11 cellular contexts compared by ENCODE assay signal in genomic region chr19:40411125-40411842, GRCh38. TPM values are rescaled to one million over a fixed set of nuclear protein-coding genes. Genes with fewer than 3 reads are reported as not detected.
DNase-seq lines count a peak whose midpoint lies in the region; ATAC-seq lines count a peak whose summit lies in the region.
"Had no signal": no experiment of that assay in that cellular context is flagged by ENCODE, and none has a peak within 500 bp of the region (broad histone marks: within the 10 kb centered on the region; RNA-seq: fewer than 3 reads in every experiment).

No MANE protein-coding gene starts in this region.

- H3K9ac ChIP-seq in trophoblast cell (ENCODE audit: low read length): no peak overlapping the region

- peak overlapping the region; percentile 28 for H2AK5ac ChIP-seq in trophoblast cell (ENCODE audit: low read length)

- no peak overlapping the region for H3K27ac ChIP-seq in trophoblast cell (ENCODE audit: low read depth, low read length)
- H3K27ac ChIP-seq: epithelial cell of prostate had no signal

- no peak overlapping the region for H2BK5ac ChIP-seq in trophoblast cell (ENCODE audit: low read depth, low read length, poor library complexity)

- H3K36me3 ChIP-seq in H7 (replicated peaks; ENCODE audit: control insufficient read depth, insufficient read depth, low read length): no peaks in the 10 kb centered on the region
- no peaks in the 10 kb centered on the region for H3K36me3 ChIP-seq in trophoblast cell (ENCODE audit: control insufficient read depth in 1 of 2, insufficient read depth in 2 of 2, low read length in 2 of 2)
- H3K36me3 ChIP-seq: sigmoid colon had no signal

- H4K8ac ChIP-seq in trophoblast cell (ENCODE audit: low read depth, low read length): no peak overlapping the region

- H3K4me2 ChIP-seq in trophoblast cell (ENCODE audit: low read length): no peak overlapping the region

- peaks cover 3 to 7% of the 10 kb centered on the region in 2 experiments for H3K4me1 ChIP-seq in trophoblast cell (ENCODE audit: control insufficient read depth in 1 of 2, insufficient read depth in 2 of 2, low read length in 2 of 2)

- ATAC-seq in esophagus mucosa: peak; percentile 25

- no peak overlapping the region for H3K4ac ChIP-seq in trophoblast cell (ENCODE audit: low read depth, low read length)

- H4K91ac ChIP-seq in trophoblast cell (ENCODE audit: low read depth, low read length): no peak overlapping the region

- no peak overlapping the region for H3K14ac ChIP-seq in trophoblast cell (ENCODE audit: low read length)

- no peak overlapping the region for H2AFZ ChIP-seq in trophoblast cell (ENCODE audit: insufficient read depth, low read length, poor library complexity)

- WGBS in trophoblast cell (ENCODE audit: extremely low coverage, insufficient coverage, insufficient read length): no CpG with 5 or more reads among the region's 16 CpGs

- DNase-seq in H7: peak; percentile 50
- DNase-seq in trophoblast cell: no peak
- no peak for DNase-seq in activated T-cell treated with anti-CD3 and anti-CD28 coated beads, Interleukin-2, amount 50 U/mL, for 1 hour
- DNase-seq in ureter (ENCODE audit: low spot score): no peak
- no peak for DNase-seq in OCI-M2 (lab: John Stamatoyannopoulos, UW; ENCODE audit: unreplicated experiment)
- DNase-seq: activated CD4-positive, alpha-beta T cell treated with anti-CD3 and anti-CD28 coated beads for 48 hours; kidney glomerular epithelial cell; OCI-M1; sigmoid colon had no signal

- H4K12ac ChIP-seq in trophoblast cell (ENCODE audit: low read depth, low read length): no peak overlapping the region

- no peaks in the 10 kb centered on the region for H3K27me3 ChIP-seq in H7 (ENCODE audit: control insufficient read depth, insufficient read depth, low read length)
- H3K27me3 ChIP-seq in trophoblast cell (ENCODE audit: insufficient read depth, low read length): no peaks in the 10 kb centered on the region
- H3K27me3 ChIP-seq: sigmoid colon had no signal

- no peak overlapping the region for H2BK12ac ChIP-seq in trophoblast cell (ENCODE audit: low read length)

- H3K9me3 ChIP-seq in trophoblast cell (ENCODE audit: insufficient read depth, low read depth, low read length): peaks cover 2% of the 10 kb centered on the region
- H3K9me3 ChIP-seq: sigmoid colon had no signal

- H3K79me1 ChIP-seq in trophoblast cell (ENCODE audit: low read length): peaks cover 2% of the 10 kb centered on the region

- no peak overlapping the region for H3K23ac ChIP-seq in trophoblast cell (ENCODE audit: low read length)

- no peak overlapping the region for H2BK120ac ChIP-seq in trophoblast cell (ENCODE audit: insufficient read depth, low read length, poor library complexity)

- H3K4me3 ChIP-seq in H7 (ENCODE audit: insufficient read depth, low read depth, low read length) (no peak overlapping the region), trophoblast cell (ENCODE audit: low read depth, low read length) (no peak overlapping the region)
- H3K4me3 ChIP-seq: sigmoid colon had no signal

- H3K79me2 ChIP-seq in trophoblast cell (ENCODE audit: control insufficient read depth, insufficient read depth, low read length, poor library complexity): no peaks in the 10 kb centered on the region

- H3K18ac ChIP-seq in trophoblast cell (ENCODE audit: low read length): no peak overlapping the region

RNA-seq across cellular contexts. Expression of gene PRX, which starts 1.9 kb away (rescaled TPM):
- total RNA-seq in H7 (2014; rRNA removed; shearing (Covaris generic)): 5.0 and 10.7 TPM in 2 replicates
- total RNA-seq in esophagus mucosa (0.80 TPM), ureter (3.2 TPM)
- polyA plus RNA-seq in trophoblast cell (2013): 1.9 and 2.0 TPM in 2 replicates

RNA-seq across cellular contexts. Expression of gene SERTAD1, which starts 14.5 kb away (rescaled TPM):
- 3.7 and 4.4 TPM in 2 replicates for total RNA-seq in H7 (2014; rRNA removed; shearing (Covaris generic))
- total RNA-seq in esophagus mucosa (14.7 TPM), ureter (8.9 TPM)
- polyA plus RNA-seq in trophoblast cell (2013): 9.6 and 10.1 TPM in 2 replicates

RNA-seq across cellular contexts. Expression of gene HIPK4, which starts 21.3 kb away (rescaled TPM):
- 0.15 and 0.24 TPM in 2 replicates for total RNA-seq in H7 (2014; rRNA removed; shearing (Covaris generic))
- total RNA-seq in esophagus mucosa: not detected
- 0.08 and 0.12 TPM in 2 replicates for polyA plus RNA-seq in trophoblast cell (2013)
- 0.34 TPM for total RNA-seq in ureter

RNA-seq across cellular contexts. Expression of gene SERTAD3, which starts 32.9 kb away (rescaled TPM):
- 26.0 and 29.9 TPM in 2 replicates for total RNA-seq in H7 (2014; rRNA removed; shearing (Covaris generic))
- total RNA-seq in esophagus mucosa: 20.7 TPM
- polyA plus RNA-seq in trophoblast cell (2013): 30.6 and 31.9 TPM in 2 replicates
- 34.3 TPM for total RNA-seq in ureter

RNA-seq across cellular contexts. Expression of gene BLVRB, which starts 54.3 kb away (rescaled TPM):
- total RNA-seq in H7 (2014; rRNA removed; shearing (Covaris generic)): 43.6 and 53.8 TPM in 2 replicates
- total RNA-seq in esophagus mucosa (119 TPM), ureter (62.6 TPM)
- polyA plus RNA-seq in trophoblast cell (2013): 69.2 and 70.1 TPM in 2 replicates
